ENCODE assay signal across 20 cellular contexts in genomic region chr14:95307402-95308041, GRCh38. TPM values are rescaled to one million over a fixed set of nuclear protein-coding genes. Genes with fewer than 3 reads are reported as not detected.
DNase-seq lines count a peak whose midpoint lies in the region; ATAC-seq and TF ChIP-seq lines count a peak whose summit lies in the region.
"Had no signal": no experiment of that assay in that cellular context is flagged by ENCODE, and none has a peak within 500 bp of the region (broad histone marks: within the 10 kb centered on the region; RNA-seq: fewer than 3 reads in every experiment).

No MANE protein-coding gene starts in this region.

- no peak overlapping the region for H2AK5ac ChIP-seq in mesendoderm (ENCODE audit: low read length)

- H3K9me3 ChIP-seq in mammary epithelial cell (replicated peaks; ENCODE audit: insufficient read depth, low read length): no peaks in the 10 kb centered on the region
- H3K9me3 ChIP-seq in heart left ventricle: no peaks in the 10 kb centered on the region
- H3K9me3 ChIP-seq: adrenal gland, colonic mucosa, Peyer's patch, transverse colon had no signal

- BruUV-seq in mammary epithelial cell (replicated peaks; lab: Mats Ljungman, UMichigan): no TSS peak

- CTCF ChIA-PET in mammary epithelial cell (lab: Charles Lee; ENCODE audit: low non-redundant PET): no interaction called here
- CTCF ChIA-PET in HEK293T (lab: Yijun Ruan, JAX): no interaction called here

- TF ChIP-seq POLR2A in heart left ventricle (IDR thresholded peaks at IDR 0.05): no peak

- H3K27me3 Mint-ChIP-seq in type B pancreatic cell: no peaks in the 10 kb centered on the region
- H3K27me3 Mint-ChIP-seq: activated B cell treated with CpG ODN at 0.5 μM for 24 hours had no signal

- H3K56ac ChIP-seq in mesendoderm (ENCODE audit: low read length): no peak overlapping the region

- no peak overlapping the region for H4K5ac ChIP-seq in mesendoderm (ENCODE audit: low read length)

- no peaks in the 10 kb centered on the region for H4K20me1 ChIP-seq in mammary epithelial cell (ENCODE audit: insufficient read depth, low read length)

- no peak overlapping the region for H3K4ac ChIP-seq in mesendoderm (ENCODE audit: low read depth, low read length)

- peak overlapping the region; percentile 35 for H3K27ac Mint-ChIP-seq in type B pancreatic cell
- H3K27ac Mint-ChIP-seq: activated B cell treated with CpG ODN at 0.5 μM for 24 hours; activated T-helper 2 cell treated with anti-CD3 and anti-CD28 coated beads, Interferon-gamma antibody, Interleukin-2, Interleukin-4, amounts not matched to agents 10 μg/mL and 5 μg/mL and 100 μg/mL, durations not matched to agents 14 hours and 24 hours and 36 hours had no signal

- H2AFZ ChIP-seq in mammary epithelial cell (ENCODE audit: low read depth, low read length): no peak overlapping the region

- no peak overlapping the region for H3K4me3 ChIP-seq in mammary epithelial cell (replicated peaks in 1 of 3; ENCODE audit: insufficient read depth in 1 of 3, low read depth in 2 of 3, low read length in 3 of 3)
- no peak overlapping the region for H3K4me3 ChIP-seq in heart left ventricle
- H3K4me3 ChIP-seq in mesendoderm (ENCODE audit: low read length): no peak overlapping the region
- H3K4me3 ChIP-seq: adrenal gland, colonic mucosa, Peyer's patch, transverse colon had no signal

- H2BK120ac ChIP-seq in mesendoderm (ENCODE audit: low read depth, low read length): no peak overlapping the region

- no peaks in the 10 kb centered on the region for H3K36me3 ChIP-seq in mammary epithelial cell (ENCODE audit: insufficient read depth, low read length)
- H3K36me3 ChIP-seq in heart left ventricle: no peaks in the 10 kb centered on the region
- no peaks in the 10 kb centered on the region for H3K36me3 ChIP-seq in mesendoderm (ENCODE audit: control insufficient read depth, insufficient read depth, low read length)
- H3K36me3 ChIP-seq: adrenal gland, colonic mucosa, Peyer's patch, transverse colon had no signal

- H3K18ac ChIP-seq in mesendoderm (ENCODE audit: low read length): no peak overlapping the region

- no peak overlapping the region for H3K23ac ChIP-seq in mesendoderm (ENCODE audit: low read length)

- H2BK15ac ChIP-seq in mesendoderm (replicated peaks; ENCODE audit: low read depth): no peak overlapping the region

- H3K79me2 ChIP-seq in mammary epithelial cell (ENCODE audit: insufficient read depth, low read length) (peaks cover 95% of the 10 kb centered on the region), mesendoderm (ENCODE audit: control insufficient read depth, insufficient read depth, low read length) (no peaks in the 10 kb centered on the region)

- WGBS in mammary epithelial cell (ENCODE audit: low coverage, missing lambda C conversion rate): 76% methylated on average over 14 of the region's 14 CpGs
- 39 to 40% (median 40%) methylated on average over 14 of the region's 14 CpGs for WGBS in heart left ventricle, 4 donors
- WGBS in mesendoderm (ENCODE audit: extremely low coverage, insufficient coverage, low lambda C conversion rate): no CpG with 5 or more reads among the region's 14 CpGs

- no peak overlapping the region for H2BK5ac ChIP-seq in mesendoderm (ENCODE audit: low read length)

- peak overlapping the region; percentile 23 for H3K4me3 Mint-ChIP-seq in type B pancreatic cell
- H3K4me3 Mint-ChIP-seq: activated B cell treated with CpG ODN at 0.5 μM for 24 hours had no signal

- no peaks in the 10 kb centered on the region for H3K79me1 ChIP-seq in mesendoderm (ENCODE audit: low read length)

- TF ChIP-seq CTCF in mammary epithelial cell (conservative IDR thresholded peaks at IDR 0.05 in 1 of 2, IDR thresholded peaks at IDR 0.05 in 1 of 2; ENCODE audit: extremely low read depth in 1 of 2, insufficient read depth in 1 of 2, low read depth in 1 of 2, low read length in 2 of 2) (no peak), heart left ventricle (IDR thresholded peaks at IDR 0.05) (no peak), type B pancreatic cell (conservative IDR thresholded peaks at IDR 0.05) (no peak)

- H4K8ac ChIP-seq in mesendoderm (ENCODE audit: low read depth, low read length): no peak overlapping the region

- dilution Hi-C loops in mammary epithelial cell (cut with HindIII; ENCODE audit: low sequenced_read_pairs): no loop called here

- no peak overlapping the region for H3K4me2 ChIP-seq in mammary epithelial cell (ENCODE audit: insufficient read depth, low read depth, low read length)
- no peak overlapping the region for H3K4me2 ChIP-seq in mesendoderm (ENCODE audit: low read length)
- H3K4me2 ChIP-seq: KMS-11 had no signal

- H3K36me3 Mint-ChIP-seq in type B pancreatic cell: peaks cover 5% of the 10 kb centered on the region

- H3K27ac ChIP-seq in mammary epithelial cell (ENCODE audit: insufficient read depth, low read depth, low read length) (no peak overlapping the region), heart left ventricle (peak overlapping the region in 11 of 12 donors; percentile 16 to 69 (median 49)), mesendoderm (ENCODE audit: low read depth, low read length) (no peak overlapping the region)
- H3K27ac ChIP-seq: adrenal gland, colonic mucosa, KMS-11, Peyer's patch, transverse colon had no signal

- H3K27me3 ChIP-seq in mammary epithelial cell (ENCODE audit: insufficient read depth, low read length) (no peaks in the 10 kb centered on the region), heart left ventricle (peaks cover 0 to 3% (median 0%) of the 10 kb centered on the region in 9 donors), mesendoderm (ENCODE audit: insufficient read depth, low read length, poor library complexity) (no peaks in the 10 kb centered on the region)
- H3K27me3 ChIP-seq: adrenal gland, colonic mucosa, Peyer's patch, transverse colon had no signal

- H3K9me3 Mint-ChIP-seq in type B pancreatic cell: no peaks in the 10 kb centered on the region
- H3K9me3 Mint-ChIP-seq: activated B cell treated with CpG ODN at 0.5 μM for 24 hours; activated T-helper 2 cell treated with anti-CD3 and anti-CD28 coated beads, Interferon-gamma antibody, Interleukin-2, Interleukin-4, amounts not matched to agents 10 μg/mL and 5 μg/mL and 100 μg/mL, durations not matched to agents 14 hours and 24 hours and 36 hours had no signal

- ATAC-seq in heart left ventricle (peak; percentile 18 to 79 (median 66)), GM19455 (IDR thresholded peaks at IDR 0.05; ENCODE audit: unreplicated experiment) (no peak), GM19452 (IDR thresholded peaks at IDR 0.05; ENCODE audit: unreplicated experiment) (no peak)

- POLR2A ChIA-PET in HEK293T (lab: Yijun Ruan, JAX): interaction anchor here (1.1 kb wide), 1 partner anchor 12 kb away, joined by 3 read pairs; the partner anchor contains the start of gene CLMN

- peaks cover 38% of the 10 kb centered on the region for H3K4me1 Mint-ChIP-seq in type B pancreatic cell (ENCODE audit: unreplicated experiment)

- no peaks in the 10 kb centered on the region for H3K4me1 ChIP-seq in mammary epithelial cell (ENCODE audit: insufficient read depth, low read length)
- H3K4me1 ChIP-seq in heart left ventricle: peaks cover 0 to 58% (median 23%) of the 10 kb centered on the region in 12 donors
- no peaks in the 10 kb centered on the region for H3K4me1 ChIP-seq in mesendoderm (ENCODE audit: control insufficient read depth, low read depth, low read length)
- H3K4me1 ChIP-seq: adrenal gland had no signal

- intact Hi-C loops in mammary epithelial cell (cut with micrococcal nuclease) (no loop called here), heart left ventricle (cut with DNase I) (no loop called here)

- no peak overlapping the region for H3K9ac ChIP-seq in mammary epithelial cell (ENCODE audit: insufficient read depth, low read length)
- H3K9ac ChIP-seq in mesendoderm (ENCODE audit: low read length): no peak overlapping the region
- H3K9ac ChIP-seq: KMS-11 had no signal

- peak; percentile 51 to 84 for DNase-seq in T47D (ENCODE audit: low read depth in 1 of 2, low spot score in 1 of 2)
- DNase-seq in mammary epithelial cell: no peak
- peak in 2 of 5 donors; percentile 52 to 70 for DNase-seq in heart left ventricle
- DNase-seq in mesendoderm: peak; percentile 40
- no peak for DNase-seq in type B pancreatic cell (ENCODE audit: extremely low spot score, unreplicated experiment)
- no peak for DNase-seq in HEK293T (ENCODE audit: extremely low spot score)
- DNase-seq: activated B cell treated with CpG ODN at 0.5 μM for 24 hours; adrenal gland; colonic mucosa; GF-D8; NCI-H1105; NCI-H82; Peyer's patch; stimulated activated CD4-positive, alpha-beta T cell treated with anti-CD3 and anti-CD28 coated beads, Interleukin-4, amount 100 ng/mL, for 1 hour; stimulated activated CD8-positive, alpha-beta memory T cell treated with anti-CD3 and anti-CD28 coated beads, Interleukin-4, amount 100 ng/mL, for 48 hours; transverse colon had no signal

- in situ Hi-C loops in T47D (cut with HindIII; ENCODE audit: low pct_unique_long_range_greater_than_20kb, low sequenced_read_pairs): no loop called here
- in situ Hi-C loops in mammary epithelial cell (cut with MboI; ENCODE audit: low sequenced_read_pairs in 2 of 2): no loop called here

TF ChIP-seq in HEK293T, 16 proteins besides CTCF, POLR2A, EP300 and RAD21:
- TF ChIP-seq PKNOX1 (IDR thresholded peaks at IDR 0.05): no peak
- TF ChIP-seq LEF1 (IDR thresholded peaks at IDR 0.05; ENCODE audit: borderline replicate concordance): no peak

RNA-seq across cellular contexts. Expression of gene CLMN, which starts 12.2 kb away (rescaled TPM):
- total RNA-seq in mammary epithelial cell: 10 to 100 TPM; 12.2 to 64.3 TPM
- 12.0 TPM for polyA plus RNA-seq in mammary epithelial cell
- 45.1 TPM for polyA minus RNA-seq in mammary epithelial cell
- 10 to 100 TPM in 1 of 9 donors, 1 to 10 TPM in 8; 4.6 to 10.2 (median 6.8) TPM for total RNA-seq in heart left ventricle
- polyA plus RNA-seq in heart left ventricle: 1 to 10 TPM; 3.1 to 4.3 TPM
- 3.1 TPM for polyA plus RNA-seq in mesendoderm (2013, experiment 1 of 2)
- 2.5 TPM for polyA plus RNA-seq in mesendoderm (2013, experiment 2 of 2)
- total RNA-seq in type B pancreatic cell (ENCODE audit: low replicate concordance): 10.2 and 23.0 TPM in 2 replicates

Comparison
In these comparisons a context has a peak if more than half of its experiments do, and no peak if none do; other contexts are left out.
1. DNase-seq: peak in T47D (2 of 2) and mesendoderm (single experiment); none in mammary epithelial cell (single experiment), type B pancreatic cell (single experiment) and HEK293T (single experiment).
2. H3K27ac ChIP-seq: peak in heart left ventricle (11 of 12); none in mammary epithelial cell (single experiment) and mesendoderm (single experiment).
3. ATAC-seq: peak in heart left ventricle (4 of 4); none in GM19455 (single experiment) and GM19452 (single experiment).